21 cellular contexts compared by ENCODE assay signal in the genomic region with DNA sequence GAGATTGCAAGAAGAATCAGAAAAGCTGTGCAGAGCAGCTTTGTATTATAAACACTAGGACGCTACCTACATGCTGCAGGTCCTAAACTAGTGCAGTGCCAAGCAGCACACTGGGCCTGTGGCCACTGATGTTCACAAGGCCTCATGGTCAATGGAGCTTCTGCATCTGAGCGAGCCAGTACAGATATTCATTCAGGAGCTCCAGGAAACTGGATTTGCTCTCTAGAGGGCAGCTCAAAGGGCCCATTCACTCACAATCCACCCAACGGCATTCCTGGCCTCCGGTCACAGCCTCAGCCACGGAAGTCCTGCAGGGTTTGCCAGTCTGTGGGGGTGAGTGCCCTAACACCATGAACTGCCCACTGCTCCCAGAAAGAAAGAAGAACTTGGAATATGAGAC. TPM values are rescaled to one million over a fixed set of nuclear protein-coding genes. Genes with fewer than 3 reads are reported as not detected.
DNase-seq lines count a peak whose midpoint lies in the region; ATAC-seq, FAIRE-seq and TF ChIP-seq lines count a peak whose summit lies in the region.
"Had no signal": no experiment of that assay in that cellular context is flagged by ENCODE, and none has a peak within 500 bp of the region (broad histone marks: within the 10 kb centered on the region; RNA-seq: fewer than 3 reads in every experiment).

No MANE protein-coding gene starts in this region.

- H3K79me2 ChIP-seq in GM12878 (ENCODE audit: control insufficient read depth, insufficient read depth, low read length) (no peaks in the 10 kb centered on the region), osteoblast (ENCODE audit: insufficient read depth, low read length) (no peaks in the 10 kb centered on the region)

- H2AFZ ChIP-seq in GM12878 (ENCODE audit: control insufficient read depth, low read depth, low read length) = no peak overlapping the region
- no peak overlapping the region for H2AFZ ChIP-seq in osteoblast (ENCODE audit: low read length)

- 86% methylated on average over 5 of the region's 5 CpGs for WGBS in GM12878 (ENCODE audit: insufficient coverage, insufficient replicate concordance, low lambda C conversion rate, missing lambda C conversion rate)

- H3K4me3 ChIP-seq in cardiac muscle cell (no peak overlapping the region), GM12878 (no peak overlapping the region), osteoblast (ENCODE audit: insufficient read depth, low read length) (no peak overlapping the region)
- H3K4me3 ChIP-seq: smooth muscle cell had no signal

- TF ChIP-seq EP300 in GM12878 (IDR thresholded peaks at IDR 0.05; ENCODE audit: borderline replicate concordance in 1 of 2, control insufficient read depth in 1 of 2, low read depth in 2 of 2, low read length in 2 of 2) = no peak

- ATAC-seq in left cardiac atrium (no peak), GM12878 (no peak), GM18511 (IDR thresholded peaks at IDR 0.05; ENCODE audit: unreplicated experiment) (no peak)
- ATAC-seq in naive thymus-derived CD8-positive, alpha-beta T cell = no peak

- SMC1A ChIA-PET in GM12878 (lab: Charles Lee; ENCODE audit: uncharacterized antibody, unreplicated experiment) = interaction anchor here (0.7 kb wide), 1 partner anchor 15 kb away, joined by 3 read pairs; no protein-coding TSS in a partner anchor

- peaks cover 0 to 75% (median 12%) of the 10 kb centered on the region in 3 donors for H3K36me3 Mint-ChIP-seq in naive thymus-derived CD8-positive, alpha-beta T cell

- no peak overlapping the region for H3K4me3 Mint-ChIP-seq in naive thymus-derived CD8-positive, alpha-beta T cell
- H3K4me3 Mint-ChIP-seq: naive B cell had no signal

- DNase-seq in cardiac muscle cell (ENCODE audit: low read depth in 1 of 2, low spot score in 1 of 2) (no peak), left cardiac atrium (no peak), GM12878 (ENCODE audit: low read depth, low spot score) (no peak), GF-D8 (lab: John Stamatoyannopoulos, UW) (no peak), osteoblast (ENCODE audit: insufficient read length, low spot score, missing footprints) (no peak)
- DNase-seq in naive thymus-derived CD8-positive, alpha-beta T cell = peak in 1 of 10 donors; percentile 43
- DNase-seq: activated CD8-positive, alpha-beta memory T cell treated with anti-CD3 and anti-CD28 coated beads for 24 hours; CD8-positive, alpha-beta memory T cell; DMS79 treated with DMSO at 0.1 percent for 48 hours; kidney; mammary epithelial cell; naive B cell; NCI-H1436; NCI-H2171; NCI-H69; stimulated activated CD4-positive, alpha-beta T cell treated with anti-CD3 and anti-CD28 coated beads, Interleukin-4, amount 100 ng/mL, for 4 hours had no signal

- H3K9me3 Mint-ChIP-seq in naive thymus-derived CD8-positive, alpha-beta T cell = no peaks in the 10 kb centered on the region
- H3K9me3 Mint-ChIP-seq: CD8-positive, alpha-beta memory T cell; naive B cell had no signal

- H3K27me3 Mint-ChIP-seq in naive thymus-derived CD8-positive, alpha-beta T cell = no peaks in the 10 kb centered on the region
- H3K27me3 Mint-ChIP-seq: CD8-positive, alpha-beta memory T cell; naive B cell; progenitor cell of endocrine pancreas had no signal

- no peak for TF ChIP-seq CTCF in cardiac muscle cell (IDR thresholded peaks at IDR 0.05; ENCODE audit: low read depth, low read length)
- TF ChIP-seq CTCF in GM12878 (IDR thresholded peaks at IDR 0.05 in 2 of 3, conservative IDR thresholded peaks at IDR 0.05 in 1 of 3; ENCODE audit: control insufficient read depth in 2 of 3, extremely low read depth in 1 of 3, insufficient read depth in 1 of 3, low read depth in 3 of 3, low read length in 3 of 3) = no peak
- no peak for TF ChIP-seq CTCF in osteoblast (IDR thresholded peaks at IDR 0.05; ENCODE audit: extremely low read depth, low read depth, low read length)

- in situ Hi-C loops in GM12878 (cut with MboI) = no loop called here

- no peak overlapping the region for H3K9ac ChIP-seq in GM12878 (ENCODE audit: control insufficient read depth, insufficient read depth, low read length)

- H3K4me2 ChIP-seq in GM12878 (ENCODE audit: control insufficient read depth, insufficient read depth) = no peak overlapping the region
- no peak overlapping the region for H3K4me2 ChIP-seq in osteoblast (ENCODE audit: insufficient read depth, low read length)
- H3K4me2 ChIP-seq: smooth muscle cell had no signal

- H3K27ac Mint-ChIP-seq in naive thymus-derived CD8-positive, alpha-beta T cell = peak overlapping the region in 6 of 10 donors; percentile 25 to 75 (median 49)
- H3K27ac Mint-ChIP-seq: progenitor cell of endocrine pancreas had no signal

- H3K27me3 ChIP-seq in cardiac muscle cell (no peaks in the 10 kb centered on the region), GM12878 (replicated peaks in 1 of 2; ENCODE audit: control insufficient read depth in 2 of 2, insufficient read depth in 2 of 2, low read length in 1 of 2) (no peaks in the 10 kb centered on the region), osteoblast (ENCODE audit: insufficient read depth, low read length) (no peaks in the 10 kb centered on the region)

- intact Hi-C loops in left cardiac atrium (cut with DNase I) = no loop called here
- intact Hi-C loops in GM12878 (cut with micrococcal nuclease; ENCODE audit: unreplicated experiment) = no loop called here

- no peak for TF ChIP-seq RAD21 in GM12878 (IDR thresholded peaks at IDR 0.05; ENCODE audit: insufficient read depth, low read depth, low read length)

- H3K9me3 ChIP-seq in cardiac muscle cell (ENCODE audit: low read depth) (no peaks in the 10 kb centered on the region), GM12878 (replicated peaks; ENCODE audit: control insufficient read depth, insufficient read depth, low read length) (no peaks in the 10 kb centered on the region), osteoblast (ENCODE audit: low read depth, low read length) (no peaks in the 10 kb centered on the region)

- TF ChIP-seq POLR2A in GM12878 (IDR thresholded peaks at IDR 0.05; ENCODE audit: low read depth, low read length) = no peak

- H3K36me3 ChIP-seq in cardiac muscle cell (peaks cover 45% of the 10 kb centered on the region), GM12878 (ENCODE audit: control insufficient read depth in 2 of 2, insufficient read depth in 2 of 2, low read length in 1 of 2) (peaks cover 36 to 57% of the 10 kb centered on the region in 2 experiments), osteoblast (ENCODE audit: insufficient read depth, low read length) (peaks cover 70% of the 10 kb centered on the region)

- H4K20me1 ChIP-seq in GM12878 (ENCODE audit: control insufficient read depth, insufficient read depth) = no peaks in the 10 kb centered on the region
- H4K20me1 ChIP-seq in osteoblast (ENCODE audit: insufficient read depth, low read length) = peaks cover 8% of the 10 kb centered on the region

- H3K4me1 Mint-ChIP-seq in naive thymus-derived CD8-positive, alpha-beta T cell = peaks cover 5 to 8% (median 6%) of the 10 kb centered on the region in 4 donors

- no TSS peak for BruUV-seq in GM12878 (replicated peaks; lab: Mats Ljungman, UMichigan)

- FAIRE-seq in GM12878 (lab: Jason Lieb, UNC) = no peak
- FAIRE-seq: astrocyte, endometrium, kidney had no signal

- CTCF ChIA-PET in GM12878 (lab: Yijun Ruan, JAX) = interaction anchor here (1.0 to 11.2 kb wide), 2 partner anchors 41 to 43 kb away, joined by 3 to 125 read pairs; partner anchors contain the start of gene CASTOR1

- RAD21 ChIA-PET in GM12878 (lab: Charles Lee; ENCODE audit: unreplicated experiment) = no interaction called here

- POLR2A ChIA-PET in GM12878 (lab: Charles Lee) = interaction anchor here (0.7 to 1.0 kb wide), 3 partner anchors 20 to 44 kb away, joined by 3 to 4 read pairs (median 3); no protein-coding TSS in a partner anchor
- POLR2A ChIA-PET in naive thymus-derived CD8-positive, alpha-beta T cell (lab: Charles Lee) = interaction anchor here (0.6 to 13.2 kb wide), 5 partner anchors 20 to 49 kb away, joined by 3 to 348 read pairs (median 5); partner anchors contain the start of gene CASTOR1

- H3K4me1 ChIP-seq in cardiac muscle cell (ENCODE audit: low read depth) = no peaks in the 10 kb centered on the region
- no peaks in the 10 kb centered on the region for H3K4me1 ChIP-seq in GM12878 (ENCODE audit: control insufficient read depth, insufficient read depth, low read length)
- H3K4me1 ChIP-seq in osteoblast (ENCODE audit: insufficient read depth, low read length) = no peaks in the 10 kb centered on the region

- H3K27ac ChIP-seq in cardiac muscle cell (peak overlapping the region; percentile 31), GM12878 (ENCODE audit: control insufficient read depth, insufficient read depth) (no peak overlapping the region), osteoblast (ENCODE audit: low read depth, low read length) (no peak overlapping the region)

RNA-seq across cellular contexts. Expression of gene TBC1D10A, which starts 5.8 kb away (rescaled TPM):
- total RNA-seq in cardiac muscle cell (18.8 and 21.8 TPM in 2 replicates), left cardiac atrium (10 to 100 TPM; 11.9 to 12.3 TPM), GM12878 (2014; rRNA removed) (14.1 and 16.3 TPM in 2 replicates), GM12878 (2014; rRNA removed; fragmentation: Illumina TruSeq; extraction: Trizol) (8.5 and 8.6 TPM in 2 replicates), GM12878 (2021) (22.2 and 24.3 TPM in 2 replicates), osteoblast (30.6 and 32.9 TPM in 2 replicates)
- polyA plus RNA-seq in cardiac muscle cell (11.8 and 14.9 TPM in 2 replicates), GM12878 (2011; rRNA removed) (10.3 and 14.4 TPM in 2 replicates), GM12878 (2014; fragmentation: Illumina TruSeq; extraction: Trizol) (2.0 and 7.9 TPM in 2 replicates), GM12878 (2014; fragmentation: Nextera tagmentation; extraction: Ambion mirVana) (under 1 TPM; 0.27 to 0.82 TPM), GM12878 (2014; rRNA removed) (25.7 and 27.8 TPM in 2 replicates), GM12878 (2016; fragmentation: Nextera tagmentation; extraction: Ambion mirVana) (10 to 100 TPM; 17.4 to 20.8 TPM)
- 26.9 and 32.1 TPM in 2 replicates for total RNA-seq in GM12878 (2013; cell fraction: nucleolus; rRNA removed)
- 3.8 TPM for polyA plus RNA-seq in GM12878 (2011; ENCODE audit: low read depth)
- polyA plus RNA-seq in GM12878 (2011; cell fraction: cytosol; rRNA removed) = 18.2 and 21.6 TPM in 2 replicates
- 63.9 and 67.2 TPM in 2 replicates for polyA plus RNA-seq in GM12878 (2011; cell fraction: nucleus; rRNA removed)
- polyA plus RNA-seq in GM12878 (2012) = 13.5 and 16.9 TPM in 2 replicates
- polyA minus RNA-seq in GM12878 (2011; rRNA and poly(A)+ RNA removed) = 12.7 and 20.9 TPM in 2 replicates
- polyA minus RNA-seq in GM12878 (2011; cell fraction: cytosol; rRNA and poly(A)+ RNA removed) = 5.5 and 7.1 TPM in 2 replicates
- 13.3 and 25.6 TPM in 2 replicates for polyA minus RNA-seq in GM12878 (2011; cell fraction: nucleus; rRNA and poly(A)+ RNA removed)
- total RNA-seq in naive thymus-derived CD8-positive, alpha-beta T cell = 10 to 100 TPM; 66.7 to 67.7 TPM
- 10 to 100 TPM; 56.7 to 83.4 (median 62.0) TPM for polyA plus RNA-seq in naive thymus-derived CD8-positive, alpha-beta T cell

RNA-seq across cellular contexts. Expression of gene SF3A1, which starts 24.1 kb away (rescaled TPM):
- total RNA-seq in cardiac muscle cell = 90.5 and 160 TPM in 2 replicates
- polyA plus RNA-seq in cardiac muscle cell = 92.6 and 124 TPM in 2 replicates
- total RNA-seq in left cardiac atrium = 100 to 1,000 TPM in 1 of 2 donors, 10 to 100 TPM in 1; 94.3 to 105 TPM
- total RNA-seq in GM12878 (2013; cell fraction: nucleolus; rRNA removed) = 108 and 121 TPM in 2 replicates
- 47.1 and 56.1 TPM in 2 replicates for total RNA-seq in GM12878 (2014; rRNA removed)
- total RNA-seq in GM12878 (2014; rRNA removed; fragmentation: Illumina TruSeq; extraction: Trizol) = 14.9 and 16.9 TPM in 2 replicates
- 222 and 239 TPM in 2 replicates for total RNA-seq in GM12878 (2021)
- 32.3 TPM for polyA plus RNA-seq in GM12878 (2011; ENCODE audit: low read depth)
- polyA plus RNA-seq in GM12878 (2011; rRNA removed) = 7.8 and 28.1 TPM in 2 replicates
- polyA plus RNA-seq in GM12878 (2011; cell fraction: cytosol; rRNA removed) = 20.4 and 35.7 TPM in 2 replicates
- polyA plus RNA-seq in GM12878 (2011; cell fraction: nucleus; rRNA removed) = 51.1 and 94.1 TPM in 2 replicates
- 64.7 and 99.8 TPM in 2 replicates for polyA plus RNA-seq in GM12878 (2012)
- 44.7 and 78.9 TPM in 2 replicates for polyA plus RNA-seq in GM12878 (2014; fragmentation: Illumina TruSeq; extraction: Trizol)
- polyA plus RNA-seq in GM12878 (2014; fragmentation: Nextera tagmentation; extraction: Ambion mirVana) = 10 to 100 TPM; 10.4 to 13.4 TPM
- 35.8 and 63.6 TPM in 2 replicates for polyA plus RNA-seq in GM12878 (2014; rRNA removed)
- polyA plus RNA-seq in GM12878 (2016; fragmentation: Nextera tagmentation; extraction: Ambion mirVana) = 100 to 1,000 TPM; 170 to 190 TPM
- 50.6 and 52.5 TPM in 2 replicates for polyA minus RNA-seq in GM12878 (2011; rRNA and poly(A)+ RNA removed)
- polyA minus RNA-seq in GM12878 (2011; cell fraction: cytosol; rRNA and poly(A)+ RNA removed) = 50.0 and 80.6 TPM in 2 replicates
- 41.3 and 62.6 TPM in 2 replicates for polyA minus RNA-seq in GM12878 (2011; cell fraction: nucleus; rRNA and poly(A)+ RNA removed)
- 100 to 1,000 TPM; 313 to 314 TPM for total RNA-seq in naive thymus-derived CD8-positive, alpha-beta T cell
- polyA plus RNA-seq in naive thymus-derived CD8-positive, alpha-beta T cell = 100 to 1,000 TPM in 1 of 3 donors, 10 to 100 TPM in 2; 66.5 to 119 (median 99.8) TPM
- total RNA-seq in osteoblast = 21.7 and 30.6 TPM in 2 replicates

RNA-seq across cellular contexts. Expression of gene CCDC157, which starts 24.3 kb away (rescaled TPM):
- 8.7 and 12.9 TPM in 2 replicates for total RNA-seq in cardiac muscle cell
- polyA plus RNA-seq in cardiac muscle cell = 5.0 and 7.1 TPM in 2 replicates
- under 1 TPM; 0.65 to 0.84 TPM for total RNA-seq in left cardiac atrium
- total RNA-seq in GM12878 (2013; cell fraction: nucleolus; rRNA removed) = 2.2 and 3.5 TPM in 2 replicates
- 2.0 and 2.7 TPM in 2 replicates for total RNA-seq in GM12878 (2014; rRNA removed)
- 0.37 and 0.72 TPM in 2 replicates for total RNA-seq in GM12878 (2014; rRNA removed; fragmentation: Illumina TruSeq; extraction: Trizol)
- total RNA-seq in GM12878 (2021) = 1.4 and 1.5 TPM in 2 replicates
- polyA plus RNA-seq in GM12878 (2011; ENCODE audit: low read depth) = 0.54 TPM
- 0.40 and 1.0 TPM in 2 replicates for polyA plus RNA-seq in GM12878 (2011; rRNA removed)
- 1.3 and 2.5 TPM in 2 replicates for polyA plus RNA-seq in GM12878 (2011; cell fraction: cytosol; rRNA removed)
- polyA plus RNA-seq in GM12878 (2011; cell fraction: nucleus; rRNA removed) = 3.6 and 4.0 TPM in 2 replicates
- polyA plus RNA-seq in GM12878 (2012) = 1.1 and 1.2 TPM in 2 replicates
- 0.08 and 0.81 TPM in 2 replicates for polyA plus RNA-seq in GM12878 (2014; fragmentation: Illumina TruSeq; extraction: Trizol)
- under 1 TPM; 0.10 to 0.46 TPM for polyA plus RNA-seq in GM12878 (2014; fragmentation: Nextera tagmentation; extraction: Ambion mirVana)
- 2.0 and 2.8 TPM in 2 replicates for polyA plus RNA-seq in GM12878 (2014; rRNA removed)
- polyA plus RNA-seq in GM12878 (2016; fragmentation: Nextera tagmentation; extraction: Ambion mirVana) = 1 to 10 TPM; 1.9 to 2.8 TPM
- polyA minus RNA-seq in GM12878 (2011; rRNA and poly(A)+ RNA removed) = 0.93 and 1.0 TPM in 2 replicates
- polyA minus RNA-seq in GM12878 (2011; cell fraction: cytosol; rRNA and poly(A)+ RNA removed) = 1.7 TPM in 1 of 2 replicates, not detected in the other
- 1.9 and 3.1 TPM in 2 replicates for polyA minus RNA-seq in GM12878 (2011; cell fraction: nucleus; rRNA and poly(A)+ RNA removed)
- 1 to 10 TPM; 2.8 to 4.1 TPM for total RNA-seq in naive thymus-derived CD8-positive, alpha-beta T cell
- polyA plus RNA-seq in naive thymus-derived CD8-positive, alpha-beta T cell = 1 to 10 TPM in 2 of 3 donors, under 1 TPM in 1; 0.66 to 2.5 (median 1.1) TPM
- 2.9 TPM in 2 replicates for total RNA-seq in osteoblast

RNA-seq across cellular contexts. Expression of gene CASTOR1, which starts 43.2 kb away (rescaled TPM):
- 19.0 and 19.6 TPM in 2 replicates for total RNA-seq in cardiac muscle cell
- polyA plus RNA-seq in cardiac muscle cell = 22.2 and 29.0 TPM in 2 replicates
- 1 to 10 TPM; 7.4 to 9.4 TPM for total RNA-seq in left cardiac atrium
- total RNA-seq in GM12878 (2013; cell fraction: nucleolus; rRNA removed) = 3.6 and 4.4 TPM in 2 replicates
- total RNA-seq in GM12878 (2014; rRNA removed) = 5.3 and 5.9 TPM in 2 replicates
- total RNA-seq in GM12878 (2014; rRNA removed; fragmentation: Illumina TruSeq; extraction: Trizol) = 1.2 and 2.4 TPM in 2 replicates
- total RNA-seq in GM12878 (2021) = 6.0 and 9.1 TPM in 2 replicates
- 1.9 TPM for polyA plus RNA-seq in GM12878 (2011; ENCODE audit: low read depth)
- polyA plus RNA-seq in GM12878 (2011; rRNA removed) = 0.65 and 1.6 TPM in 2 replicates
- 2.1 and 2.4 TPM in 2 replicates for polyA plus RNA-seq in GM12878 (2011; cell fraction: cytosol; rRNA removed)
- polyA plus RNA-seq in GM12878 (2011; cell fraction: nucleus; rRNA removed) = 8.4 and 11.5 TPM in 2 replicates
- polyA plus RNA-seq in GM12878 (2012) = 5.7 and 6.0 TPM in 2 replicates
- 0.25 and 1.9 TPM in 2 replicates for polyA plus RNA-seq in GM12878 (2014; fragmentation: Illumina TruSeq; extraction: Trizol)
- polyA plus RNA-seq in GM12878 (2014; fragmentation: Nextera tagmentation; extraction: Ambion mirVana) = 1 to 10 TPM in 1 of 2 experiments, under 1 TPM in 1; 0.31 to 1.2 TPM
- 5.5 and 6.3 TPM in 2 replicates for polyA plus RNA-seq in GM12878 (2014; rRNA removed)
- polyA plus RNA-seq in GM12878 (2016; fragmentation: Nextera tagmentation; extraction: Ambion mirVana) = 1 to 10 TPM; 4.2 to 5.3 TPM
- polyA minus RNA-seq in GM12878 (2011; rRNA and poly(A)+ RNA removed) = 1.6 and 2.1 TPM in 2 replicates
- not detected in 2 replicates for polyA minus RNA-seq in GM12878 (2011; cell fraction: cytosol; rRNA and poly(A)+ RNA removed)
- polyA minus RNA-seq in GM12878 (2011; cell fraction: nucleus; rRNA and poly(A)+ RNA removed) = 5.4 and 7.1 TPM in 2 replicates
- total RNA-seq in naive thymus-derived CD8-positive, alpha-beta T cell = 10 to 100 TPM; 18.0 to 20.4 TPM
- 10 to 100 TPM; 16.9 to 33.5 (median 20.8) TPM for polyA plus RNA-seq in naive thymus-derived CD8-positive, alpha-beta T cell
- total RNA-seq in osteoblast = 5.3 and 5.8 TPM in 2 replicates

RNA-seq across cellular contexts. Expression of gene RNF215, which starts 54.7 kb away (rescaled TPM):
- 30.4 and 39.8 TPM in 2 replicates for total RNA-seq in cardiac muscle cell
- polyA plus RNA-seq in cardiac muscle cell = 9.5 and 13.1 TPM in 2 replicates
- total RNA-seq in left cardiac atrium = 10 to 100 TPM in 1 of 2 donors, 1 to 10 TPM in 1; 7.5 to 12.9 TPM
- total RNA-seq in GM12878 (2013; cell fraction: nucleolus; rRNA removed) = 24.3 and 27.1 TPM in 2 replicates
- 3.7 and 6.6 TPM in 2 replicates for total RNA-seq in GM12878 (2014; rRNA removed)
- total RNA-seq in GM12878 (2014; rRNA removed; fragmentation: Illumina TruSeq; extraction: Trizol) = 2.1 and 3.0 TPM in 2 replicates
- total RNA-seq in GM12878 (2021) = 6.9 and 7.6 TPM in 2 replicates
- polyA plus RNA-seq in GM12878 (2011; ENCODE audit: low read depth) = 2.0 TPM
- 2.9 and 3.6 TPM in 2 replicates for polyA plus RNA-seq in GM12878 (2011; rRNA removed)
- polyA plus RNA-seq in GM12878 (2011; cell fraction: cytosol; rRNA removed) = 4.0 and 5.1 TPM in 2 replicates
- 27.9 and 30.7 TPM in 2 replicates for polyA plus RNA-seq in GM12878 (2011; cell fraction: nucleus; rRNA removed)
- polyA plus RNA-seq in GM12878 (2012) = 4.7 and 6.3 TPM in 2 replicates
- 0.43 and 1.5 TPM in 2 replicates for polyA plus RNA-seq in GM12878 (2014; fragmentation: Illumina TruSeq; extraction: Trizol)
- polyA plus RNA-seq in GM12878 (2014; fragmentation: Nextera tagmentation; extraction: Ambion mirVana) = under 1 TPM in 1 of 2 experiments, not detected in 1; 0.31 TPM
- polyA plus RNA-seq in GM12878 (2014; rRNA removed) = 3.4 and 4.7 TPM in 2 replicates
- under 1 TPM; 0.32 to 0.76 TPM for polyA plus RNA-seq in GM12878 (2016; fragmentation: Nextera tagmentation; extraction: Ambion mirVana)
- polyA minus RNA-seq in GM12878 (2011; rRNA and poly(A)+ RNA removed) = 2.8 and 4.9 TPM in 2 replicates
- polyA minus RNA-seq in GM12878 (2011; cell fraction: cytosol; rRNA and poly(A)+ RNA removed) = 1.6 and 1.9 TPM in 2 replicates
- polyA minus RNA-seq in GM12878 (2011; cell fraction: nucleus; rRNA and poly(A)+ RNA removed) = 3.4 and 6.5 TPM in 2 replicates
- 1 to 10 TPM; 5.6 to 6.2 TPM for total RNA-seq in naive thymus-derived CD8-positive, alpha-beta T cell
- polyA plus RNA-seq in naive thymus-derived CD8-positive, alpha-beta T cell = under 1 TPM; 0.14 to 0.44 (median 0.39) TPM
- 20.6 and 23.6 TPM in 2 replicates for total RNA-seq in osteoblast
